21 cellular contexts compared by ENCODE assay signal in genomic region chr2:31254237-31255203, GRCh38. TPM values are rescaled to one million over a fixed set of nuclear protein-coding genes. Genes with fewer than 3 reads are reported as not detected.
DNase-seq lines count a peak whose midpoint lies in the region; ATAC-seq, FAIRE-seq and TF ChIP-seq lines count a peak whose summit lies in the region.
"Had no signal": no experiment of that assay in that cellular context is flagged by ENCODE, and none has a peak within 500 bp of the region (broad histone marks: within the 10 kb centered on the region; RNA-seq: fewer than 3 reads in every experiment).

No MANE protein-coding gene starts in this region.

- DNase-seq in cardiac septum (ENCODE audit: low spot score) (peak; percentile 66), Right ventricle myocardium superior (no peak), hepatocyte (ENCODE audit: low spot score) (no peak), D721Med (ENCODE audit: insufficient read length, low spot score) (no peak), smooth muscle cell (lab: John Stamatoyannopoulos, UW; ENCODE audit: unreplicated experiment) (no peak), GM19240 (ENCODE audit: insufficient read length, low spot score) (no peak), kidney (no peak)
- DNase-seq: activated CD4-positive, alpha-beta T cell treated with anti-CD3 and anti-CD28 coated beads, Interleukin-2, amount 50 U/mL, for 48 hours; activated gamma-delta T cell treated with Interleukin-2 at 50 U/mL for 16 hours; BE2C; EL; left ventricle myocardium superior; NCI-H1417 treated with DMSO at 0.1 percent for 48 hours; stimulated activated CD4-positive, alpha-beta T cell treated with anti-CD3 and anti-CD28 coated beads, Interleukin-2, amount 100 ng/mL, for 48 hours; upper lobe of left lung had no signal

- H3K27ac ChIP-seq in angular gyrus (ENCODE audit: low read depth, low read length) (peak overlapping the region; percentile 59), hepatocyte (peak overlapping the region; percentile 88), smooth muscle cell (ENCODE audit: low read depth) (no peak overlapping the region), kidney (ENCODE audit: low read depth in 2 of 2, low read length in 2 of 2) (no peak overlapping the region)
- H3K27ac ChIP-seq: A549, adrenal gland, SK-N-MC had no signal

- H3K79me2 ChIP-seq in hepatocyte = no peaks in the 10 kb centered on the region
- no peaks in the 10 kb centered on the region for H3K79me2 ChIP-seq in smooth muscle cell (ENCODE audit: low read depth)

- peaks cover 20% of the 10 kb centered on the region for H3K4me1 ChIP-seq in hepatocyte (ENCODE audit: insufficient read depth)
- no peaks in the 10 kb centered on the region for H3K4me1 ChIP-seq in smooth muscle cell (ENCODE audit: low read depth)
- no peaks in the 10 kb centered on the region for H3K4me1 ChIP-seq in kidney (ENCODE audit: control insufficient read depth in 1 of 2, insufficient read depth in 1 of 2, low read depth in 1 of 2, low read length in 2 of 2)
- H3K4me1 ChIP-seq: A549, adrenal gland, BE2C had no signal

- H3K36me3 ChIP-seq in hepatocyte (replicated peaks; ENCODE audit: insufficient read depth, low read depth) = no peaks in the 10 kb centered on the region
- H3K36me3 ChIP-seq in smooth muscle cell (ENCODE audit: low read depth) = no peaks in the 10 kb centered on the region
- H3K36me3 ChIP-seq in kidney (ENCODE audit: control insufficient read depth in 1 of 2, insufficient read depth in 2 of 2, low read length in 2 of 2) = peaks cover 0 to 3% of the 10 kb centered on the region in 2 donors
- H3K36me3 ChIP-seq: adrenal gland, BE2C had no signal

- no peaks in the 10 kb centered on the region for H3K9me2 ChIP-seq in hepatocyte (replicated peaks; ENCODE audit: insufficient read depth)

- intact Hi-C loops in cardiac septum (cut with DNase I) = no loop called here
- intact Hi-C loops in Right ventricle myocardium superior (cut with DNase I) = no loop called here
- intact Hi-C loops in kidney (cut with DNase I) = no loop called here

- H3K4me2 ChIP-seq in hepatocyte (no peak overlapping the region), smooth muscle cell (no peak overlapping the region)
- H3K4me2 ChIP-seq: A549 had no signal

- no peaks in the 10 kb centered on the region for H4K20me1 ChIP-seq in hepatocyte (ENCODE audit: insufficient read depth, poor library complexity, severe bottlenecking)
- H4K20me1 ChIP-seq in smooth muscle cell (ENCODE audit: low read depth) = peaks cover 37% of the 10 kb centered on the region

- FAIRE-seq in D721Med (lab: Jason Lieb, UNC) (no peak), kidney (lab: Jason Lieb, UNC) (no peak)
- FAIRE-seq: A549, small intestine had no signal

- H2AFZ ChIP-seq in hepatocyte = no peak overlapping the region
- no peak overlapping the region for H2AFZ ChIP-seq in smooth muscle cell (ENCODE audit: low read depth)

- H3K4me3 ChIP-seq in hepatocyte (no peak overlapping the region), smooth muscle cell (no peak overlapping the region), kidney (ENCODE audit: low read length in 2 of 2) (no peak overlapping the region)
- H3K4me3 ChIP-seq: A549, adrenal gland, SK-N-MC, upper lobe of left lung had no signal

- H3K27me3 ChIP-seq in hepatocyte (no peaks in the 10 kb centered on the region), smooth muscle cell (ENCODE audit: low read depth) (no peaks in the 10 kb centered on the region)
- H3K27me3 ChIP-seq: adrenal gland, BE2C, upper lobe of left lung had no signal

- H3K9ac ChIP-seq in smooth muscle cell (ENCODE audit: low read depth) = no peak overlapping the region
- H3K9ac ChIP-seq in kidney (ENCODE audit: low read length in 2 of 2) = no peak overlapping the region

- WGBS in hepatocyte (ENCODE audit: low lambda C conversion rate, missing lambda C conversion rate) = 96% methylated on average over 19 of the region's 19 CpGs
- WGBS in smooth muscle cell (ENCODE audit: low lambda C conversion rate) = 96% methylated on average over 19 of the region's 19 CpGs

- TF ChIP-seq CTCF in hepatocyte (IDR thresholded peaks at IDR 0.05; ENCODE audit: poor library complexity) = no peak
- no peak for TF ChIP-seq CTCF in D721Med (IDR thresholded peaks at IDR 0.05; ENCODE audit: insufficient read depth, missing control alignments)
- no peak for TF ChIP-seq CTCF in smooth muscle cell (IDR thresholded peaks at IDR 0.05; ENCODE audit: borderline replicate concordance, insufficient read depth, poor library complexity, severe bottlenecking)
- no peak for TF ChIP-seq CTCF in kidney (IDR thresholded peaks at IDR 0.05; ENCODE audit: borderline replicate concordance, extremely low read depth, insufficient read depth)

- ATAC-seq in Right ventricle myocardium superior (ENCODE audit: poor library complexity) = no peak
- ATAC-seq: A549, left ventricle myocardium superior had no signal

- no peaks in the 10 kb centered on the region for H3F3A ChIP-seq in smooth muscle cell (ENCODE audit: low read depth)

- H3K9me3 ChIP-seq in hepatocyte (ENCODE audit: low read depth) (no peaks in the 10 kb centered on the region), smooth muscle cell (replicated peaks; ENCODE audit: low read depth) (no peaks in the 10 kb centered on the region), kidney (ENCODE audit: control insufficient read depth in 1 of 2, low read length in 2 of 2) (no peaks in the 10 kb centered on the region)
- H3K9me3 ChIP-seq: A549, adrenal gland, BE2C, upper lobe of left lung had no signal

RNA-seq across cellular contexts. Expression of gene EHD3, which starts 20.6 kb away (rescaled TPM):
- total RNA-seq in cardiac septum (26.6 TPM), Right ventricle myocardium superior (23.0 TPM), hepatocyte (6.0 and 6.2 TPM in 2 replicates), smooth muscle cell (13.8 and 19.0 TPM in 2 replicates), kidney (9.5 TPM)
- polyA plus RNA-seq in hepatocyte (4.5 and 7.3 TPM in 2 replicates), smooth muscle cell (12.4 and 15.5 TPM in 2 replicates), kidney (ENCODE audit: insufficient read depth, low read depth, low replicate concordance) (45.3 TPM)

RNA-seq across cellular contexts. Expression of gene CAPN14, which starts 37.2 kb away (rescaled TPM):
- total RNA-seq in cardiac septum = 0.16 TPM
- 0.32 TPM for total RNA-seq in Right ventricle myocardium superior
- 0.33 and 0.56 TPM in 2 replicates for total RNA-seq in hepatocyte
- polyA plus RNA-seq in hepatocyte = 0.06 and 0.36 TPM in 2 replicates
- 0.13 and 0.58 TPM in 2 replicates for total RNA-seq in smooth muscle cell
- polyA plus RNA-seq in smooth muscle cell = 0.27 and 0.55 TPM in 2 replicates
- total RNA-seq in kidney = 0.25 TPM
- polyA plus RNA-seq in kidney (ENCODE audit: insufficient read depth, low read depth, low replicate concordance) = 0.22 TPM
- total RNA-seq: NCI-H460 had no signal

Comparison
In these comparisons a context has a peak if more than half of its experiments do, and no peak if none do; other contexts are left out.
1. H3K27ac ChIP-seq: peak in angular gyrus (single experiment) and hepatocyte (single experiment); none in smooth muscle cell (single experiment) and kidney (0 of 2).